Comparison of ENCODE assay signal across 8 cellular contexts in genomic region chr3:71585126-71585525, GRCh38. TPM values are rescaled to one million over a fixed set of nuclear protein-coding genes. Genes with fewer than 3 reads are reported as not detected.
DNase-seq lines count a peak whose midpoint lies in the region; ATAC-seq, FAIRE-seq and TF ChIP-seq lines count a peak whose summit lies in the region.

No MANE protein-coding gene starts in this region.

- intact Hi-C loops in OCI-LY7 (cut with micrococcal nuclease; ENCODE audit: unreplicated experiment) (loop anchor here (2.0 to 5.0 kb wide), 4 partner anchors 68 to 520 kb away; no protein-coding TSS in a partner anchor), psoas muscle (cut with DNase I) (loop anchor here (2.0 to 10.0 kb wide), 6 partner anchors 280 to 1040 kb away; no protein-coding TSS in a partner anchor)

- no peak for TF ChIP-seq RAD21 in H1 (IDR thresholded peaks at IDR 0.05 in 1 of 2, conservative IDR thresholded peaks at IDR 0.05 in 1 of 2; ENCODE audit: low read depth in 2 of 2, low read length in 2 of 2)

- H3K27ac ChIP-seq in H9 (ENCODE audit: insufficient read length, low read depth, low read length), result no peak overlapping the region
- peak overlapping the region; percentile 88 for H3K27ac ChIP-seq in OCI-LY7 (ENCODE audit: low read depth, low read length, poor library complexity, severe bottlenecking)
- no peak overlapping the region for H3K27ac ChIP-seq in H1 (ENCODE audit: low read depth, low read length)
- H3K27ac ChIP-seq in psoas muscle, result peak overlapping the region; percentile 93

- H3K14ac ChIP-seq in H9 (ENCODE audit: insufficient read depth, low read length), result no peak overlapping the region
- no peak overlapping the region for H3K14ac ChIP-seq in H1 (ENCODE audit: insufficient read length)

- no peak overlapping the region for H3K23ac ChIP-seq in H9 (ENCODE audit: insufficient read length, low read depth, low read length)
- no peak overlapping the region for H3K23ac ChIP-seq in H1 (ENCODE audit: insufficient read length)

- H3K36me3 Mint-ChIP-seq in H9 (ENCODE audit: insufficient read depth in 1 of 3, low read depth in 3 of 3), result peaks cover 0 to 5% (median 0%) of the 10 kb centered on the region in 3 experiments; a peak in 3 of 7 replicates

- H3K4ac ChIP-seq in H9 (ENCODE audit: low read depth, low read length) (no peak overlapping the region), H1 (replicated peaks; ENCODE audit: insufficient read length, low read depth, low read length) (no peak overlapping the region)

- H3K79me1 ChIP-seq in H9 (ENCODE audit: insufficient read depth, low read depth, low read length, poor library complexity, severe bottlenecking) (no peaks in the 10 kb centered on the region), H1 (ENCODE audit: low read depth, low read length) (no peaks in the 10 kb centered on the region)

- H3K27ac Mint-ChIP-seq in H9, result peak overlapping the region in 1 of 3 experiments; percentile 48; a peak in 1 of 7 replicates

- H3K4me1 Mint-ChIP-seq in H9, result peaks cover 20 to 30% of the 10 kb centered on the region in 2 experiments

- H4K8ac ChIP-seq in H9 (replicated peaks; ENCODE audit: insufficient read length, low read depth, low read length), result no peak overlapping the region
- H4K8ac ChIP-seq in H1 (ENCODE audit: extremely low read depth, insufficient read depth, low read length), result no peak overlapping the region

- FAIRE-seq in H1 (lab: Jason Lieb, UNC) (no peak), GM19239 (lab: Jason Lieb, UNC) (no peak)

- TSS peak; percentile 21 for BruUV-seq in OCI-LY7 (replicated peaks; lab: Mats Ljungman, UMichigan)

- no peak for TF ChIP-seq POLR2A in H1 (IDR thresholded peaks at IDR 0.05; ENCODE audit: control extremely low read depth in 1 of 2, low read depth in 2 of 2, low read length in 2 of 2)

- no peaks in the 10 kb centered on the region for H3K79me2 ChIP-seq in H9 (ENCODE audit: insufficient read depth, low read length)
- peaks cover 46% of the 10 kb centered on the region for H3K79me2 ChIP-seq in OCI-LY7 (ENCODE audit: insufficient read depth, low read depth, low read length)
- no peaks in the 10 kb centered on the region for H3K79me2 ChIP-seq in H1 (ENCODE audit: control insufficient read depth in 1 of 2, insufficient read depth in 2 of 2, low read length in 2 of 2)

- ATAC-seq in psoas muscle (no peak), GM19023 (IDR thresholded peaks at IDR 0.05; ENCODE audit: unreplicated experiment) (no peak)

- H3K27me3 Mint-ChIP-seq in H9 (ENCODE audit: low read depth), result peaks cover 27% of the 10 kb centered on the region

- 0 out of 2 replicates have a peak, but pooled peaks cover 2% of the 10 kb centered on the region for H3K4me1 ChIP-seq in H9 (ENCODE audit: insufficient read depth, low read length)
- peaks cover 35% of the 10 kb centered on the region for H3K4me1 ChIP-seq in OCI-LY7 (ENCODE audit: insufficient read depth, low read length, poor library complexity, severe bottlenecking)
- H3K4me1 ChIP-seq in H1 (replicated peaks in 1 of 4; ENCODE audit: control insufficient read depth in 3 of 4, insufficient read depth in 4 of 4, low read length in 3 of 4), result peaks cover 0 to 2% (median 0%) of the 10 kb centered on the region in 4 experiments; a peak in 3 of 7 replicates
- H3K4me1 ChIP-seq in psoas muscle, result peaks cover 14% of the 10 kb centered on the region

- no peak overlapping the region for H3K9ac ChIP-seq in H9 (ENCODE audit: extremely low read depth, insufficient read length, low read length)
- H3K9ac ChIP-seq in H1 (replicated peaks in 1 of 4; ENCODE audit: extremely low read depth in 1 of 4, low read depth in 3 of 4, low read length in 3 of 4), result no peak overlapping the region

- peaks cover 1 to 3% of the 10 kb centered on the region in 2 experiments; a peak in 4 of 5 replicates for H3K9me3 Mint-ChIP-seq in H9

- peak overlapping the region; percentile 96 for H3K4me2 ChIP-seq in H9 (ENCODE audit: insufficient read depth, insufficient read length, low read length)
- H3K4me2 ChIP-seq in OCI-LY7 (ENCODE audit: low read length), result peak overlapping the region; percentile 92
- H3K4me2 ChIP-seq in H1 (ENCODE audit: insufficient read depth in 1 of 2, low read depth in 2 of 2, low read length in 2 of 2), result peak overlapping the region; percentile 91 to 95; a peak in 3 of 4 replicates

- TF ChIP-seq CTCF in H9 (conservative IDR thresholded peaks at IDR 0.05) (no peak), OCI-LY7 (conservative IDR thresholded peaks at IDR 0.05; ENCODE audit: low read length) (0 out of 2 replicates have a peak, but pooled peaks have one; percentile 14), H1 (IDR thresholded peaks at IDR 0.05; ENCODE audit: control extremely low read depth in 1 of 3, insufficient read depth in 1 of 3, low read depth in 1 of 3, low read length in 3 of 3) (no peak), psoas muscle (IDR thresholded peaks at IDR 0.05) (no peak)

- H3K18ac ChIP-seq in H9 (ENCODE audit: insufficient read length, low read depth, low read length) (no peak overlapping the region), H1 (ENCODE audit: extremely low read depth, low read length) (no peak overlapping the region)

- H3T11ph ChIP-seq in H9 (ENCODE audit: low read length), result no peak overlapping the region

- no peak overlapping the region for H2BK120ac ChIP-seq in H9 (ENCODE audit: low read depth, low read length, poor library complexity, severe bottlenecking)
- peak overlapping the region; percentile 47 for H2BK120ac ChIP-seq in H1 (replicated peaks; ENCODE audit: low read depth, low read length)

- H3K27me3 ChIP-seq in H9 (ENCODE audit: insufficient read depth, low read length) (peaks cover 9% of the 10 kb centered on the region; the same call in 1 of the 2 replicates), H1 (replicated peaks in 1 of 4; ENCODE audit: control insufficient read depth in 3 of 4, extremely low read depth in 1 of 4, insufficient read depth in 3 of 4, low read length in 3 of 4) (peaks cover 0 to 18% (median 10%) of the 10 kb centered on the region in 4 experiments; a peak in 5 of 7 replicates), psoas muscle (ENCODE audit: insufficient read depth in 3 of 3, low read length in 2 of 3) (no peaks in the 10 kb centered on the region)

- H3K56ac ChIP-seq in H9 (ENCODE audit: insufficient read length, low read depth, low read length) (no peak overlapping the region), H1 (replicated peaks; ENCODE audit: insufficient read length, low read depth, low read length) (no peak overlapping the region)

- H2BK12ac ChIP-seq in H9 (ENCODE audit: insufficient read length, low read depth, low read length) (no peak overlapping the region), H1 (ENCODE audit: low read depth, low read length) (no peak overlapping the region)

- H2AFZ ChIP-seq in H9 (ENCODE audit: low read length) (no peak overlapping the region), OCI-LY7 (ENCODE audit: low read length) (peak overlapping the region; percentile 56), H1 (ENCODE audit: low read length) (no peak overlapping the region)

- WGBS in H9 (ENCODE audit: extremely low coverage, insufficient read length, low lambda C conversion rate), result no CpG with 5 or more reads among the region's 5 CpGs
- 68% methylated on average over 5 of the region's 5 CpGs; no CpG with 5 or more reads in 1 of the 2 experiments for WGBS in H1 (ENCODE audit: extremely low coverage in 1 of 2, insufficient coverage in 1 of 2, insufficient read length in 1 of 2, insufficient replicate concordance in 2 of 2, low coverage in 1 of 2, low lambda C conversion rate in 2 of 2, missing lambda C conversion rate in 1 of 2), 2 experiments
- 48 to 62% (median 51%) methylated on average over 5 of the region's 5 CpGs for WGBS in psoas muscle, 3 donors

- H2BK20ac ChIP-seq in H9 (ENCODE audit: low read depth, low read length, poor library complexity, severe bottlenecking) (no peak overlapping the region), H1 (ENCODE audit: low read length) (no peak overlapping the region)

- peak overlapping the region; percentile 90 for H3K4me3 ChIP-seq in OCI-LY7 (ENCODE audit: low read depth, low read length, poor library complexity, severe bottlenecking)
- peak overlapping the region in 1 of 4 experiments; percentile 86; a peak in 2 of 8 replicates for H3K4me3 ChIP-seq in H1 (ENCODE audit: extremely low read depth in 1 of 4, insufficient read depth in 2 of 4, low read depth in 3 of 4, low read length in 4 of 4)
- peak overlapping the region; percentile 95 for H3K4me3 ChIP-seq in psoas muscle

- H3K23me2 ChIP-seq in H9 (ENCODE audit: insufficient read length, low read depth, low read length, poor library complexity, severe bottlenecking) (peaks cover 29% of the 10 kb centered on the region), H1 (ENCODE audit: low read depth, low read length) (peaks cover 25% of the 10 kb centered on the region)

- H4K20me1 ChIP-seq in H9 (ENCODE audit: control insufficient read depth, insufficient read depth, insufficient read length) (no peaks in the 10 kb centered on the region), OCI-LY7 (ENCODE audit: insufficient read depth, low read length) (no peaks in the 10 kb centered on the region), H1 (replicated peaks in 1 of 2; ENCODE audit: control insufficient read depth in 1 of 2, insufficient read depth in 2 of 2, low read length in 2 of 2) (peaks cover 0 to 3% of the 10 kb centered on the region in 2 experiments)

- peak overlapping the region; percentile 70 to 90 for H3K4me3 Mint-ChIP-seq in H9

- H3K9me2 ChIP-seq in OCI-LY7 (ENCODE audit: insufficient read depth, low read length), result no peaks in the 10 kb centered on the region

- CTCF ChIA-PET in OCI-LY7 (lab: Charles Lee; ENCODE audit: unreplicated experiment), result interaction anchor here (1.3 kb wide), 1 partner anchor 74 kb away, joined by 5 read pairs; no protein-coding TSS in a partner anchor
- CTCF ChIA-PET in H1 (lab: Charles Lee; ENCODE audit: partially characterized antibody), result interaction anchor here (0.6 to 2.0 kb wide), 14 partner anchors 9 to 1053 kb away, joined by 3 to 8 read pairs (median 3); no protein-coding TSS in a partner anchor

- no peak for DNase-seq in H9
- peak; percentile 60 for DNase-seq in OCI-LY7 (ENCODE audit: low spot score)
- DNase-seq in H1 (ENCODE audit: low read depth in 1 of 2, low spot score in 2 of 2), result no peak
- no peak for DNase-seq in psoas muscle
- DNase-seq in NCI-H2029 (lab: John Stamatoyannopoulos, UW), result no peak
- DNase-seq in occipital lobe (lab: John Stamatoyannopoulos, UW), result no peak
- no peak for DNase-seq in GM19239 (ENCODE audit: insufficient read length, low spot score)

- no peak overlapping the region for H4K5ac ChIP-seq in H9 (ENCODE audit: insufficient read length, low read depth, low read length)
- H4K5ac ChIP-seq in H1 (ENCODE audit: insufficient read length, low read depth, low read length), result no peak overlapping the region

- H2BK15ac ChIP-seq in H9 (ENCODE audit: low read depth, low read length), result no peak overlapping the region
- H2BK15ac ChIP-seq in H1 (ENCODE audit: low read length), result no peak overlapping the region

- TF ChIP-seq EP300 in H1 (IDR thresholded peaks at IDR 0.05; ENCODE audit: borderline replicate concordance in 1 of 2, low read depth in 2 of 2, low read length in 2 of 2), result no peak

- no peak overlapping the region for H2AK5ac ChIP-seq in H9 (ENCODE audit: insufficient read length, low read length)
- H2AK5ac ChIP-seq in H1 (ENCODE audit: low read depth, low read length), result no peak overlapping the region

- H3K9me3 ChIP-seq in H9 (ENCODE audit: control insufficient read depth, low read depth, low read length) (no peaks in the 10 kb centered on the region), OCI-LY7 (ENCODE audit: low read length) (no peaks in the 10 kb centered on the region; the same call in 1 of the 2 replicates), H1 (ENCODE audit: insufficient read depth in 2 of 2, low read depth in 1 of 2, low read length in 1 of 2) (0 out of 4 replicates have a peak, but pooled peaks cover 0 to 5% of the 10 kb centered on the region in 2 experiments), psoas muscle (no peaks in the 10 kb centered on the region)

- POLR2A ChIA-PET in OCI-LY7 (lab: Charles Lee) (interaction anchor here (0.6 to 2.2 kb wide), 8 partner anchors 30 to 500 kb away, joined by 3 to 7 read pairs (median 4); no protein-coding TSS in a partner anchor), H1 (lab: Charles Lee; ENCODE audit: partially characterized antibody) (interaction anchor here (0.7 to 1.2 kb wide), 4 partner anchors 11 to 96 kb away, joined by 3 to 6 read pairs (median 4); no protein-coding TSS in a partner anchor)

- H2BK5ac ChIP-seq in H9 (ENCODE audit: insufficient read length, low read length) (no peak overlapping the region), H1 (ENCODE audit: low read depth, low read length) (no peak overlapping the region)

- H3K36me3 ChIP-seq in OCI-LY7 (ENCODE audit: insufficient read depth, low read length) (no peaks in the 10 kb centered on the region), H1 (ENCODE audit: control insufficient read depth in 2 of 4, insufficient read depth in 4 of 4, low read length in 3 of 4) (no peaks in the 10 kb centered on the region), psoas muscle (ENCODE audit: insufficient read depth in 1 of 2, low read depth in 1 of 2) (no peaks in the 10 kb centered on the region)

- H4K91ac ChIP-seq in H9 (ENCODE audit: insufficient read length, low read depth, low read length) (no peak overlapping the region), H1 (replicated peaks; ENCODE audit: insufficient read length, low read length) (no peak overlapping the region)

RNA-seq across cellular contexts. Expression of gene FOXP1, which starts 1.6 kb away (rescaled TPM):
- 71.3 and 75.3 TPM in 2 replicates for total RNA-seq in H9 (2021)
- 67.2 and 87.3 TPM in 2 replicates for total RNA-seq in OCI-LY7 (2014; rRNA removed; shearing (Covaris generic))
- 151 and 168 TPM in 2 replicates for total RNA-seq in OCI-LY7 (2022)
- total RNA-seq in H1 (2021; fragmentation: NEBNext Ultra II Directional; extraction: Animal tissue kit (Norgen Biotek cat#: 25700)), result 24.6 and 25.4 TPM in 2 replicates
- 11.6 and 13.9 TPM in 2 replicates for polyA plus RNA-seq in H1 (2011; rRNA removed)
- polyA plus RNA-seq in H1 (2011; cell fraction: cytosol; rRNA removed), result 11.7 TPM
- polyA plus RNA-seq in H1 (2011; cell fraction: nucleus; rRNA removed), result 29.3 TPM
- 13.6 to 16.2 TPM (median 15.2 TPM) in 4 replicates for polyA plus RNA-seq in H1 (2012, experiment 1 of 2)
- polyA plus RNA-seq in H1 (2012, experiment 2 of 2), result 1.6 TPM
- 23.2 TPM for polyA plus RNA-seq in H1 (2013, experiment 1 of 2)
- 20.2 TPM for polyA plus RNA-seq in H1 (2013, experiment 2 of 2)
- 80.5 and 88.9 TPM in 2 replicates for polyA minus RNA-seq in H1 (2011; rRNA and poly(A)+ RNA removed)
- 37.4 TPM for polyA minus RNA-seq in H1 (2011; cell fraction: cytosol; rRNA and poly(A)+ RNA removed)
- polyA minus RNA-seq in H1 (2011; cell fraction: nucleus; rRNA and poly(A)+ RNA removed), result 242 TPM
- total RNA-seq in psoas muscle, result 10 to 100 TPM; 15.4 to 26.4 (median 19.6) TPM
- 10 to 100 TPM in 1 of 3 donors, 1 to 10 TPM in 2; 2.6 to 10.2 (median 9.5) TPM for polyA plus RNA-seq in psoas muscle
- total RNA-seq in occipital lobe, result 168 TPM

Comparison
In these comparisons a context has a peak if more than half of its experiments do, and no peak if none do; other contexts are left out.
1. H3K27ac ChIP-seq: peak in OCI-LY7 (single experiment) and psoas muscle (single experiment); none in H9 (single experiment) and H1 (single experiment).
2. Peak in every context shown above with its lines, with median percentiles within 50 percentile points of each other: H3K4me2 ChIP-seq.